ENCODE assay signal across 1 cellular context in genomic region chrX:49199906-49200771, GRCh38.
TF ChIP-seq lines count a peak whose summit lies in the region.

Gene SYP, minus strand, starts transcription at chrX:49200193. Its CDS starts 7 bp downstream, at chrX:49200186.

TF ChIP-seq in K562, 482 proteins besides CTCF, POLR2A, EP300 and RAD21 (continued from another document and continues in another):
- TF ChIP-seq CHAMP1 (IDR thresholded peaks at IDR 0.05) (no peak), CREB3L1 (IDR thresholded peaks at IDR 0.05; ENCODE audit: borderline replicate concordance, low read depth) (0 out of 2 replicates have a peak, but pooled peaks have one; percentile 38), TCF7 (IDR thresholded peaks at IDR 0.05; ENCODE audit: borderline replicate concordance) (no peak), ZNF740 (CRISPR knock-in tag; IDR thresholded peaks at IDR 0.05) (no peak), ZNF740 (tag; IDR thresholded peaks at IDR 0.05) (no peak), HSF4 (CRISPR knock-in tag; IDR thresholded peaks at IDR 0.05; ENCODE audit: borderline replicate concordance) (no peak), CREB3 (tag; conservative IDR thresholded peaks at IDR 0.05; ENCODE audit: low read depth) (no peak), CBX3 (IDR thresholded peaks at IDR 0.05; ENCODE audit: borderline replicate concordance in 1 of 2, low read length in 2 of 2) (peak in 1 of 2 experiments; percentile 58; a peak in 1 of 3 replicates), MAFK (IDR thresholded peaks at IDR 0.05; ENCODE audit: low read length) (no peak), KAT2B (IDR thresholded peaks at IDR 0.05; ENCODE audit: low read depth, low read length) (no peak), NFRKB (IDR thresholded peaks at IDR 0.05; ENCODE audit: low read depth) (peak; percentile 68; the same call in 1 of the 2 replicates), TEAD4 (IDR thresholded peaks at IDR 0.05; ENCODE audit: low read length) (no peak), TEAD4 (CRISPR knock-in tag; IDR thresholded peaks at IDR 0.05; ENCODE audit: borderline replicate concordance) (no peak), HDAC3 (IDR thresholded peaks at IDR 0.05; ENCODE audit: borderline replicate concordance, partially characterized antibody) (no peak), POU5F1 (IDR thresholded peaks at IDR 0.05; ENCODE audit: borderline replicate concordance, low read depth, low read length, partially characterized antibody) (no peak), CEBPG (CRISPR knock-in tag; IDR thresholded peaks at IDR 0.05) (no peak), CEBPG (tag; conservative IDR thresholded peaks at IDR 0.05 in 1 of 2, IDR thresholded peaks at IDR 0.05 in 1 of 2) (no peak), FOXJ2 (tag; IDR thresholded peaks at IDR 0.05) (no peak), PATZ1 (CRISPR knock-in tag; IDR thresholded peaks at IDR 0.05; ENCODE audit: borderline replicate concordance) (no peak), NR2F6 (CRISPR knock-in tag; IDR thresholded peaks at IDR 0.05) (no peak), HOXB6 (CRISPR knock-in tag; IDR thresholded peaks at IDR 0.05; ENCODE audit: borderline replicate concordance) (no peak), SRSF1 (IDR thresholded peaks at IDR 0.05; ENCODE audit: low read depth, low read length) (peak; percentile 97), ZNF282 (CRISPR knock-in tag; IDR thresholded peaks at IDR 0.05) (no peak), KDM1A (IDR thresholded peaks at IDR 0.05) (no peak), E4F1 (CRISPR knock-in tag; IDR thresholded peaks at IDR 0.05; ENCODE audit: borderline replicate concordance) (no peak), PHF21A (IDR thresholded peaks at IDR 0.05; ENCODE audit: borderline replicate concordance, low read depth) (no peak), SNAPC5 (CRISPR knock-in tag; IDR thresholded peaks at IDR 0.05) (no peak), GTF2B (IDR thresholded peaks at IDR 0.05; ENCODE audit: extremely low read depth, insufficient read length) (no peak), ZNF232 (CRISPR knock-in tag; IDR thresholded peaks at IDR 0.05) (peak; percentile 71; the same call in 1 of the 2 replicates), YBX1 (IDR thresholded peaks at IDR 0.05) (no peak), CREB5 (CRISPR knock-in tag; IDR thresholded peaks at IDR 0.05) (no peak), DNMT1 (IDR thresholded peaks at IDR 0.05) (no peak), HMBOX1 (IDR thresholded peaks at IDR 0.05) (no peak), FOXA1 (IDR thresholded peaks at IDR 0.05; ENCODE audit: borderline replicate concordance) (no peak), MBD2 (IDR thresholded peaks at IDR 0.05; ENCODE audit: borderline replicate concordance, low read depth) (peak; percentile 51; the same call in 1 of the 2 replicates), CSDE1 (IDR thresholded peaks at IDR 0.05) (no peak), JUN (IDR thresholded peaks at IDR 0.05; ENCODE audit: borderline replicate concordance, low read depth, low read length) (no peak; the same call in 1 of the 2 replicates), JUN (CRISPR knock-in tag; IDR thresholded peaks at IDR 0.05; ENCODE audit: borderline replicate concordance) (peak; percentile 77; the same call in 1 of the 2 replicates), MNT (conservative IDR thresholded peaks at IDR 0.05) (peak; percentile 52 to 79; a peak in 3 of 4 replicates), ZNF197 (CRISPR knock-in tag; IDR thresholded peaks at IDR 0.05; ENCODE audit: low read depth) (peak; percentile 77; the same call in 1 of the 2 replicates), SRF (CRISPR knock-in tag; IDR thresholded peaks at IDR 0.05) (no peak), SRSF3 (IDR thresholded peaks at IDR 0.05; ENCODE audit: insufficient read depth, low read length) (no peak), XRCC5 (IDR thresholded peaks at IDR 0.05; ENCODE audit: low read depth, low read length) (peak; percentile 82; the same call in 1 of the 2 replicates), PBX2 (CRISPR knock-in tag; IDR thresholded peaks at IDR 0.05; ENCODE audit: low read depth) (no peak), PBX2 (tag; conservative IDR thresholded peaks at IDR 0.05; ENCODE audit: low read depth) (no peak), GABPB2 (CRISPR knock-in tag; conservative IDR thresholded peaks at IDR 0.05) (no peak), KAT8 (IDR thresholded peaks at IDR 0.05; ENCODE audit: low read depth) (no peak), TAL1 (IDR thresholded peaks at IDR 0.05) (no peak)
